3 cellular contexts compared by ENCODE assay signal in the genomic region with DNA sequence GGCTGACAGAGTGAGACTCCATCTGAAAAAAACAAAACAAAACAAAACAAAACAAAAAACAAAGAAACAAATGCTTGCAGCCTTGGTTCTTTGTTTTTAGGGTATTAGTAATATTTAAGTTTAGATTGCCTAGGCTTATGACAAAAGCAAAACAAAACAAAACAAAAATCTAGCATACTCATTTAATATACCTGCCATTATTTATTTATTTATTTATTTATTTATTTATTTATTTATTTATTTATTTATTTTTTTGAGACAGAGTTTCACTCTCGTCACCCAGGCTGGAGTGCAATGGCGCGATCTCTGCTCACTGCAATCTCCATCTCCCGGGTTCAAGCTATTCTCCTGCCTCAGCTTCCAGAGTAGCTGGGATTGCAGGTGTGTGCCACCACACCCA.
DNase-seq lines count a peak whose midpoint lies in the region; ATAC-seq, FAIRE-seq and TF ChIP-seq lines count a peak whose summit lies in the region.
"Not testable (repeated sequence)": the region's sequence is repeated elsewhere in the genome, so short reads cannot be mapped to it uniquely, and the experiment has no call there.

No MANE protein-coding gene starts in this region.

- not testable (repeated sequence) for TF ChIP-seq RAD21 in A549 (conservative IDR thresholded peaks at IDR 0.05 in 1 of 2, IDR thresholded peaks at IDR 0.05 in 1 of 2)

- not testable (repeated sequence) for BruUV-seq in PC-9 (replicated peaks; lab: Mats Ljungman, UMichigan)

- ATAC-seq in A549: not testable (repeated sequence)

- H3K9me2 ChIP-seq in PC-9 (ENCODE audit: insufficient read depth): not testable (repeated sequence)

- not testable (repeated sequence) for H3K9me3 ChIP-seq in A549; HEK293 (ENCODE audit: control insufficient read depth, insufficient read depth, low read depth, low read length); PC-9 (ENCODE audit: insufficient read depth, low read depth)

- H3K36me3 ChIP-seq in HEK293 (ENCODE audit: control insufficient read depth in 2 of 2, insufficient read depth in 1 of 2, low read length in 2 of 2); PC-9 (ENCODE audit: low read depth): not testable (repeated sequence)

- H3K4me3 ChIP-seq in A549; HEK293 (ENCODE audit: low read depth, low read length); PC-9: not testable (repeated sequence)

- H3K4me1 ChIP-seq in A549; HEK293 (ENCODE audit: control insufficient read depth, insufficient read depth, low read length); PC-9 (replicated peaks; ENCODE audit: insufficient read depth): not testable (repeated sequence)

- peak overlapping the region; percentile 52; the same call in 1 of the 2 replicates for H2AFZ ChIP-seq in PC-9

- H3K27me3 ChIP-seq in PC-9 (ENCODE audit: insufficient read depth, low read depth): not testable (repeated sequence)

- intact Hi-C loops in PC-9 (cut with micrococcal nuclease; ENCODE audit: unreplicated experiment): not testable (repeated sequence)

- TF ChIP-seq POLR2A in A549 (IDR thresholded peaks at IDR 0.05; ENCODE audit: low read length): not testable (repeated sequence)

- not testable (repeated sequence) for H3K79me2 ChIP-seq in PC-9 (ENCODE audit: low read depth)

- POLR2A ChIA-PET in A549 (lab: Yijun Ruan, JAX); HEK293 (lab: Yijun Ruan, JAX); PC-9 (lab: Charles Lee; ENCODE audit: unreplicated experiment): not testable (repeated sequence)

- H3K4me2 ChIP-seq in A549, PC-9: not testable (repeated sequence)

- TF ChIP-seq CTCF in A549 (IDR thresholded peaks at IDR 0.05); HEK293 (tag by site-specific recombination; IDR thresholded peaks at IDR 0.05); PC-9 (conservative IDR thresholded peaks at IDR 0.05): not testable (repeated sequence)

- WGBS in A549 (ENCODE audit: missing lambda C conversion rate): 89% methylated on average over 4 of the region's 4 CpGs

- DNase-seq in A549 (ENCODE audit: low read depth in 1 of 2, low spot score in 1 of 2); PC-9: not testable (repeated sequence)

- not testable (repeated sequence) for H3F3A ChIP-seq in PC-9 (ENCODE audit: insufficient read depth, low read depth)

- H3K27ac ChIP-seq in A549; HEK293 (ENCODE audit: extremely low read depth, low read depth, low read length); PC-9: not testable (repeated sequence)

- CTCF ChIA-PET in A549 (lab: Yijun Ruan, JAX); PC-9 (lab: Charles Lee): not testable (repeated sequence)
- CTCF ChIA-PET in HEK293 (lab: Yijun Ruan, JAX): interaction anchor here (0.5 kb wide), 1 partner anchor 7 kb away, joined by 3 read pairs; no protein-coding TSS in a partner anchor

- FAIRE-seq in A549 (lab: Jason Lieb, UNC): not testable (repeated sequence)

- not testable (repeated sequence) for TF ChIP-seq EP300 in A549 (IDR thresholded peaks at IDR 0.05)

- H4K20me1 ChIP-seq in PC-9 (ENCODE audit: insufficient read depth): not testable (repeated sequence)

TF ChIP-seq in A549, 52 proteins besides CTCF, POLR2A, EP300 and RAD21:
- peak; percentile 57 for TF ChIP-seq ZC3H11A (IDR thresholded peaks at IDR 0.05)

TF ChIP-seq in HEK293, 187 proteins besides CTCF, POLR2A, EP300 and RAD21:
- TF ChIP-seq ZNF426 (tag by site-specific recombination; IDR thresholded peaks at IDR 0.05) (peak; percentile 48), ZNF394 (tag by site-specific recombination; IDR thresholded peaks at IDR 0.05; ENCODE audit: borderline replicate concordance) (peak; percentile 73; the same call in 1 of the 2 replicates), ZNF555 (tag by site-specific recombination; conservative IDR thresholded peaks at IDR 0.05) (peak; percentile 39), ZBTB8A (tag by site-specific recombination; IDR thresholded peaks at IDR 0.05) (0 out of 2 replicates have a peak, but pooled peaks have one; percentile 15), ZNF623 (tag by site-specific recombination; IDR thresholded peaks at IDR 0.05) (peak; percentile 27; the same call in 1 of the 2 replicates)
- TF ChIP-seq, protein P1, sequence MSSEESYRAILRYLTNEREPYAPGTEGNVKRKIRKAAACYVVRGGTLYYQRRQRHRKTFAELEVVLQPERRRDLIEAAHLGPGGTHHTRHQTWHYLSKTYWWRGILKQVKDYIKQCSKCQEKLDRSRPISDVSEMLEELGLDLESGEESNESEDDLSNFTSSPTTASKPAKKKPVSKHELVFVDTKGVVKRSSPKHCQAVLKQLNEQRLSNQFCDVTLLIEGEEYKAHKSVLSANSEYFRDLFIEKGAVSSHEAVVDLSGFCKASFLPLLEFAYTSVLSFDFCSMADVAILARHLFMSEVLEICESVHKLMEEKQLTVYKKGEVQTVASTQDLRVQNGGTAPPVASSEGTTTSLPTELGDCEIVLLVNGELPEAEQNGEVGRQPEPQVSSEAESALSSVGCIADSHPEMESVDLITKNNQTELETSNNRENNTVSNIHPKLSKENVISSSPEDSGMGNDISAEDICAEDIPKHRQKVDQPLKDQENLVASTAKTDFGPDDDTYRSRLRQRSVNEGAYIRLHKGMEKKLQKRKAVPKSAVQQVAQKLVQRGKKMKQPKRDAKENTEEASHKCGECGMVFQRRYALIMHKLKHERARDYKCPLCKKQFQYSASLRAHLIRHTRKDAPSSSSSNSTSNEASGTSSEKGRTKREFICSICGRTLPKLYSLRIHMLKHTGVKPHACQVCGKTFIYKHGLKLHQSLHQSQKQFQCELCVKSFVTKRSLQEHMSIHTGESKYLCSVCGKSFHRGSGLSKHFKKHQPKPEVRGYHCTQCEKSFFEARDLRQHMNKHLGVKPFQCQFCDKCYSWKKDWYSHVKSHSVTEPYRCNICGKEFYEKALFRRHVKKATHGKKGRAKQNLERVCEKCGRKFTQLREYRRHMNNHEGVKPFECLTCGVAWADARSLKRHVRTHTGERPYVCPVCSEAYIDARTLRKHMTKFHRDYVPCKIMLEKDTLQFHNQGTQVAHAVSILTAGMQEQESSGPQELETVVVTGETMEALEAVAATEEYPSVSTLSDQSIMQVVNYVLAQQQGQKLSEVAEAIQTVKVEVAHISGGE (tag by site-specific recombination; conservative IDR thresholded peaks at IDR 0.05; ENCODE audit: low read depth): peak; percentile 40
- TF ChIP-seq, protein P2, sequence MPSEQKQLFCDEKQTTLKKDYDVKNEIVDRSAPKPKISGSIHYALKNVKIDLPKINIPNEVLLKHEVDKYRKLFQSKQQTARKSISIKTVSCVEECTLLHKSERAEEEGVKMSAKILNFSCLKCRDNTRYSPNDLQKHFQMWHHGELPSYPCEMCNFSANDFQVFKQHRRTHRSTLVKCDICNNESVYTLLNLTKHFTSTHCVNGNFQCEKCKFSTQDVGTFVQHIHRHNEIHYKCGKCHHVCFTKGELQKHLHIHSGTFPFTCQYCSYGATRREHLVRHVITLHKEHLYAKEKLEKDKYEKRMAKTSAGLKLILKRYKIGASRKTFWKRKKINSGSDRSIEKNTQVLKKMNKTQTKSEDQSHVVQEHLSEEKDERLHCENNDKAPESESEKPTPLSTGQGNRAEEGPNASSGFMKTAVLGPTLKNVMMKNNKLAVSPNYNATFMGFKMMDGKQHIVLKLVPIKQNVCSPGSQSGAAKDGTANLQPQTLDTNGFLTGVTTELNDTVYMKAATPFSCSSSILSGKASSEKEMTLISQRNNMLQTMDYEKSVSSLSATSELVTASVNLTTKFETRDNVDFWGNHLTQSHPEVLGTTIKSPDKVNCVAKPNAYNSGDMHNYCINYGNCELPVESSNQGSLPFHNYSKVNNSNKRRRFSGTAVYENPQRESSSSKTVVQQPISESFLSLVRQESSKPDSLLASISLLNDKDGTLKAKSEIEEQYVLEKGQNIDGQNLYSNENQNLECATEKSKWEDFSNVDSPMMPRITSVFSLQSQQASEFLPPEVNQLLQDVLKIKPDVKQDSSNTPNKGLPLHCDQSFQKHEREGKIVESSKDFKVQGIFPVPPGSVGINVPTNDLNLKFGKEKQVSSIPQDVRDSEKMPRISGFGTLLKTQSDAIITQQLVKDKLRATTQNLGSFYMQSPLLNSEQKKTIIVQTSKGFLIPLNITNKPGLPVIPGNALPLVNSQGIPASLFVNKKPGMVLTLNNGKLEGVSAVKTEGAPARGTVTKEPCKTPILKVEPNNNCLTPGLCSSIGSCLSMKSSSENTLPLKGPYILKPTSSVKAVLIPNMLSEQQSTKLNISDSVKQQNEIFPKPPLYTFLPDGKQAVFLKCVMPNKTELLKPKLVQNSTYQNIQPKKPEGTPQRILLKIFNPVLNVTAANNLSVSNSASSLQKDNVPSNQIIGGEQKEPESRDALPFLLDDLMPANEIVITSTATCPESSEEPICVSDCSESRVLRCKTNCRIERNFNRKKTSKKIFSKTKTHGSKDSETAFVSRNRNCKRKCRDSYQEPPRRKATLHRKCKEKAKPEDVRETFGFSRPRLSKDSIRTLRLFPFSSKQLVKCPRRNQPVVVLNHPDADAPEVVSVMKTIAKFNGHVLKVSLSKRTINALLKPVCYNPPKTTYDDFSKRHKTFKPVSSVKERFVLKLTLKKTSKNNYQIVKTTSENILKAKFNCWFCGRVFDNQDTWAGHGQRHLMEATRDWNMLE (tag by site-specific recombination; conservative IDR thresholded peaks at IDR 0.05; ENCODE audit: low read depth): peak; percentile 58; the same call in 1 of the 2 replicates
